Comparison of ENCODE assay signal across 8 cellular contexts in the genomic region with DNA sequence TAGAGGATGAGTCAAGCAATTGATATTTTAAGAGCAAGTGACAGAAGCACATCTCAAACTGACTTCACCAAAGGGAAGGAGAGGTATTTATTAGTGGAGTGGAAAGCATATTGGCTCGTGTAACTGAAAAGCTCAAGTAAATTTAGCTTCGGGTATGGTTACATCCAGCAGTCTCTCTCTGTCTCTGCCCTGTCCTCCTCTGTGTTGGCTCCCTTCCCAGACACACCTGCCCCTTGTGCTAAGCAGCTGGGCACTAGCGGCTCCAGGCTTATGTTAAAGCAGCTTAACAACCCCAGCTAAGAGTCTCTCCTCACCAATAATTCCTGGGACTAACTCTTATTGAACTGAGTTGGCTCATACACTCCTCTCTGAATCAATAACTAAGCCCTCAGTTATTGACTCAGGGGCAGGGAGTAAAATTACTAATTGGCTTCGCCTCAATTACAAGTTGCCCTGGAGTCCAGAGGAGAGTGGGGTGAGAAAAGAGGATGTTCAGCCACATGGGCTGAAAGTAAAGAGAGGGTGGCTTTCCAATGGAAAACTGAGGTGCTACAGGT. TPM values are rescaled to one million over a fixed set of nuclear protein-coding genes. Genes with fewer than 3 reads are reported as not detected.
DNase-seq lines count a peak whose midpoint lies in the region; ATAC-seq, FAIRE-seq and TF ChIP-seq lines count a peak whose summit lies in the region.

No MANE protein-coding gene starts in this region.

- WGBS in small intestine, 3 donors = 14 to 59% (median 31%) methylated on average over 4 of the region's 4 CpGs

- FAIRE-seq in small intestine (lab: Jason Lieb, UNC) = no peak

- ATAC-seq in GM19372 (IDR thresholded peaks at IDR 0.05; ENCODE audit: low read depth, unreplicated experiment) (peak; percentile 22), HG03095 (IDR thresholded peaks at IDR 0.05; ENCODE audit: unreplicated experiment) (peak; percentile 12)

- H3K27me3 ChIP-seq in small intestine (ENCODE audit: control insufficient read depth in 2 of 2, insufficient read depth in 2 of 2, low read length in 2 of 2) = no peaks in the 10 kb centered on the region
- no peaks in the 10 kb centered on the region for H3K27me3 ChIP-seq in left ventricle myocardium inferior (ENCODE audit: low read depth)

- H3K9me3 ChIP-seq in small intestine (ENCODE audit: control insufficient read depth, low read depth) (no peaks in the 10 kb centered on the region), left ventricle myocardium inferior (replicated peaks) (peaks cover 9% of the 10 kb centered on the region)

- H3K27ac ChIP-seq in small intestine (ENCODE audit: low read depth in 1 of 2, low read length in 1 of 2) = no peak overlapping the region
- H3K27ac ChIP-seq in left ventricle myocardium inferior (replicated peaks) = no peak overlapping the region

- intact Hi-C loops in left ventricle myocardium inferior (cut with micrococcal nuclease) = no loop called here

- TF ChIP-seq CTCF in left ventricle myocardium inferior (IDR thresholded peaks at IDR 0.05; ENCODE audit: borderline replicate concordance) = no peak

- peak; percentile 80 for DNase-seq in NCI-H748 (lab: John Stamatoyannopoulos, UW; ENCODE audit: unreplicated experiment)
- peak; percentile 33 for DNase-seq in small intestine
- DNase-seq in left ventricle myocardium inferior = no peak
- DNase-seq in NOMO-1 treated with dmso at 0.1 percent for 144 hours (lab: John Stamatoyannopoulos, UW; ENCODE audit: unreplicated experiment) = no peak
- DNase-seq in stimulated activated naive CD4-positive, alpha-beta T cell (lab: John Stamatoyannopoulos, UW) = no peak
- no peak for DNase-seq in stimulated activated CD4-positive, alpha-beta T cell treated with anti-CD3 and anti-CD28 coated beads, Interleukin-4, amount 100 ng/mL, for 1 hour

- H3K4me3 ChIP-seq in small intestine (ENCODE audit: low read depth in 1 of 2, low read length in 2 of 2) (no peak overlapping the region), left ventricle myocardium inferior (no peak overlapping the region)

- H3K36me3 ChIP-seq in small intestine (ENCODE audit: control insufficient read depth in 2 of 2, insufficient read depth in 2 of 2, low read length in 2 of 2) (no peaks in the 10 kb centered on the region), left ventricle myocardium inferior (no peaks in the 10 kb centered on the region)

- H3K4me1 ChIP-seq in small intestine (ENCODE audit: control insufficient read depth in 2 of 2, insufficient read depth in 1 of 2, low read depth in 1 of 2, low read length in 1 of 2) = no peaks in the 10 kb centered on the region
- H3K4me1 ChIP-seq in left ventricle myocardium inferior = no peaks in the 10 kb centered on the region

RNA-seq across cellular contexts. Expression of gene SH3BP5, which starts 12.7 kb away (rescaled TPM):
- polyA plus RNA-seq in small intestine = 10 to 100 TPM in 2 of 3 donors, 1 to 10 TPM in 1; 4.9 to 24.0 (median 14.3) TPM
- total RNA-seq in left ventricle myocardium inferior = 8.8 TPM

Comparison
In these comparisons a context has a peak if more than half of its experiments do, and no peak if none do; other contexts are left out.
1. DNase-seq: peak in NCI-H748 (single experiment) and small intestine (single experiment); none in left ventricle myocardium inferior (single experiment), NOMO-1 treated with dmso at 0.1 percent for 144 hours (single experiment), stimulated activated naive CD4-positive, alpha-beta T cell (0 of 6) and stimulated activated CD4-positive, alpha-beta T cell treated with anti-CD3 and anti-CD28 coated beads, Interleukin-4, amount 100 ng/mL, for 1 hour (single experiment).